Comparison of ENCODE assay signal across 30 cellular contexts in the genomic region with DNA sequence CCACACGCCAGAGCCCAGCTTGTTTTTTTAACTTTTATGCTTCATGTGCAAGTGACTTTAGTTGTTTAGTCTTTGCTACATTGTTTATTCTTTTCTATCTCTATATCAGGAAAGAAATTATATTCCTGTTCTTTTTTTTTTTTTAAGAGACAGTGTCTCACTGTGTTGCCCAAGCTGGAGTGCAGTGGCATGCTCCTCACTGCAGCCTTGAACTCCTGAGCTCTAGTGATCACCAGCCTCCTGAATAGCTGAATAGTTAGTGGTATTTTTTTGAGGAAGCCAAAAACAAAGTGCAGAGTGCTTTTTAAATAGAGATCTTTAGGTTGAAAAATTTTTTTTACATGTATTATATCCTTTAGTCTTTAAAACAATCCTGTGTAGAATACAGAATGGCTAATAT.
"Had no signal": no experiment of that assay in that cellular context is flagged by ENCODE, and none has a peak within 500 bp of the region (broad histone marks: within the 10 kb centered on the region; RNA-seq: fewer than 3 reads in every experiment).

No MANE protein-coding gene starts in this region.

- H3K9me3 ChIP-seq: breast epithelium, esophagus squamous epithelium, ovary, prostate gland, vagina had no signal

- H3K27ac ChIP-seq: breast epithelium, esophagus squamous epithelium, ovary, prostate gland, skin epidermis, vagina, VCaP had no signal

- H3K27me3 ChIP-seq: breast epithelium, esophagus squamous epithelium, ovary, vagina had no signal

- FAIRE-seq: frontal cortex, islet of Langerhans had no signal

- H3K4me3 ChIP-seq: breast epithelium, esophagus squamous epithelium, ovary, prostate gland, skin epidermis, vagina had no signal

- DNase-seq: activated CD4-positive, alpha-beta memory T cell treated with anti-CD3 and anti-CD28 coated beads for 36 hours; activated CD4-positive, alpha-beta T cell treated with anti-CD3 and anti-CD28 coated beads, Interleukin-2, amount 10 ng/mL, durations not matched to agents 24 days and 14 days; activated CD8-positive, alpha-beta memory T cell treated with anti-CD3 and anti-CD28 coated beads, Interleukin-2, amount 50 U/mL, for 4 hours; activated naive CD8-positive, alpha-beta T cell treated with anti-CD3 and anti-CD28 coated beads, Interleukin-2, amount 50 U/mL, for 24 hours; activated T-cell treated with anti-CD3 and anti-CD28 coated beads, Interleukin-2, amount 50 U/mL, for 1 hour; amygdala; effector CD4-positive, alpha-beta T cell; esophagus squamous epithelium; mammary epithelial cell; naive B cell; ovary; retina; stimulated activated CD4-positive, alpha-beta T cell treated with anti-CD3 and anti-CD28 coated beads, Interleukin-12 subunit alpha, Interleukin-12 subunit beta, amount 100 ng/mL, for 4 hours; stimulated activated CD4-positive, alpha-beta T cell treated with anti-CD3 and anti-CD28 coated beads, Interleukin-4, amount 100 ng/mL, for 1 hour; stimulated activated naive CD8-positive, alpha-beta T cell treated with anti-CD3 and anti-CD28 coated beads, Interleukin-15, Interleukin-2, amounts not matched to agents 100 U/mL and 50 U/mL, for 24 hours had no signal

- ATAC-seq: activated CD4-positive, CD25-positive, alpha-beta regulatory T cell treated with anti-CD3 and anti-CD28 coated beads, Interleukin-2, amount 50 U/mL, for 24 hours; activated naive CD8-positive, alpha-beta T cell treated with anti-CD3 and anti-CD28 coated beads, Interleukin-2, amount 50 U/mL, for 24 hours; activated T-helper 17 cell treated with anti-CD3 and anti-CD28 coated beads, Interleukin-2, amount 50 U/mL, for 72 hours; sciatic nerve; stimulated activated naive CD8-positive, alpha-beta T cell treated with anti-CD3 and anti-CD28 coated beads, Interleukin-15, Interleukin-2, amounts not matched to agents 100 U/mL and 50 U/mL, for 24 hours had no signal

- H3K27ac Mint-ChIP-seq: activated CD4-positive, alpha-beta memory T cell treated with anti-CD3 and anti-CD28 coated beads for 36 hours; activated CD4-positive, alpha-beta T cell treated with anti-CD3 and anti-CD28 coated beads, Interleukin-2, amount 10 ng/mL, durations not matched to agents 24 days and 14 days; activated naive CD4-positive, alpha-beta T cell treated with anti-CD3 and anti-CD28 coated beads, Interleukin-2, amount 50 U/mL, for 24 hours; activated naive CD8-positive, alpha-beta T cell treated with anti-CD3 and anti-CD28 coated beads, Interleukin-2, amount 50 U/mL, for 24 hours; activated T-helper 17 cell treated with anti-CD3 and anti-CD28 coated beads, Interleukin-2, amount 50 U/mL, for 72 hours; dendritic cell treated with granulocyte-macrophage colony-stimulating factor and Interleukin-4, amounts not matched to agents 40 ng/mL and 50 ng/mL, for 4 days; mesothelial cell of epicardium; type B pancreatic cell had no signal

- H3K27me3 Mint-ChIP-seq: activated CD4-positive, alpha-beta memory T cell treated with anti-CD3 and anti-CD28 coated beads for 36 hours; activated CD4-positive, alpha-beta T cell treated with anti-CD3 and anti-CD28 coated beads, Interleukin-2, amount 10 ng/mL, durations not matched to agents 24 days and 14 days; activated naive CD4-positive, alpha-beta T cell treated with anti-CD3 and anti-CD28 coated beads, Interleukin-2, amount 50 U/mL, for 24 hours; activated naive CD8-positive, alpha-beta T cell treated with anti-CD3 and anti-CD28 coated beads, Interleukin-2, amount 50 U/mL, for 24 hours; activated T-helper 17 cell treated with anti-CD3 and anti-CD28 coated beads, Interleukin-2, amount 50 U/mL, for 72 hours; central memory CD8-positive, alpha-beta T cell; dendritic cell treated with granulocyte-macrophage colony-stimulating factor and Interleukin-4, amounts not matched to agents 40 ng/mL and 50 ng/mL, for 4 days; naive B cell; type B pancreatic cell had no signal

- H3K9me3 Mint-ChIP-seq: activated CD4-positive, alpha-beta memory T cell treated with anti-CD3 and anti-CD28 coated beads for 36 hours; activated CD4-positive, alpha-beta T cell treated with anti-CD3 and anti-CD28 coated beads, Interleukin-2, amount 10 ng/mL, durations not matched to agents 24 days and 14 days; activated naive CD4-positive, alpha-beta T cell treated with anti-CD3 and anti-CD28 coated beads, Interleukin-2, amount 50 U/mL, for 24 hours; activated naive CD8-positive, alpha-beta T cell treated with anti-CD3 and anti-CD28 coated beads, Interleukin-2, amount 50 U/mL, for 24 hours; activated T-helper 17 cell treated with anti-CD3 and anti-CD28 coated beads, Interleukin-2, amount 50 U/mL, for 72 hours; central memory CD8-positive, alpha-beta T cell; dendritic cell treated with granulocyte-macrophage colony-stimulating factor and Interleukin-4, amounts not matched to agents 40 ng/mL and 50 ng/mL, for 4 days; mesothelial cell of epicardium; naive B cell; type B pancreatic cell had no signal

- H3K4me3 Mint-ChIP-seq: activated CD4-positive, alpha-beta memory T cell treated with anti-CD3 and anti-CD28 coated beads for 36 hours; activated CD4-positive, alpha-beta T cell treated with anti-CD3 and anti-CD28 coated beads, Interleukin-2, amount 10 ng/mL, durations not matched to agents 24 days and 14 days; activated naive CD4-positive, alpha-beta T cell treated with anti-CD3 and anti-CD28 coated beads, Interleukin-2, amount 50 U/mL, for 24 hours; activated naive CD8-positive, alpha-beta T cell treated with anti-CD3 and anti-CD28 coated beads, Interleukin-2, amount 50 U/mL, for 24 hours; activated T-helper 17 cell treated with anti-CD3 and anti-CD28 coated beads, Interleukin-2, amount 50 U/mL, for 72 hours; central memory CD8-positive, alpha-beta T cell; dendritic cell treated with granulocyte-macrophage colony-stimulating factor and Interleukin-4, amounts not matched to agents 40 ng/mL and 50 ng/mL, for 4 days; mesothelial cell of epicardium; naive B cell; type B pancreatic cell had no signal

- H3K36me3 ChIP-seq: breast epithelium, ovary, prostate gland had no signal

- H3K4me1 ChIP-seq: breast epithelium, prostate gland, vagina had no signal

- H3K4me1 Mint-ChIP-seq: mesothelial cell of epicardium had no signal
